17 cellular contexts compared by ENCODE assay signal in the genomic region with DNA sequence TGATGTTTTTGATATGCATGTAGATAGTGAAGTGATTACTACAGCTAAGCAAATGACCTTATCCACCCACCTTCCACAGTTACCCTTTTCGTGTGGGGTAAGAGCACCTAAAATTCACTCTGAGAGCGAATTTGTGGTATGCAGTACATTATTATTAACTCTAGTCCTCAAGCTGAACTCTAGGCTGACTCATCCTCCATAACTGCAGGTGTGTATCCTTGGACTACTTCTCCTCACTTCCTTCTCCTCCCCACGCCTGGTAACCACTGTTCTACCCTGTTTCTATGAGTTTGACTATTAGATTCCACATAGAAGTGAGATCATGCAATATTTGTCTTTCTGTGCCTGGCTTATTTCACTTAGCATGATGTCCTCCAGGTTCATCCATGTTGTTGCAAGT.
"Had no signal": no experiment of that assay in that cellular context is flagged by ENCODE, and none has a peak within 500 bp of the region (broad histone marks: within the 10 kb centered on the region; RNA-seq: fewer than 3 reads in every experiment).

No MANE protein-coding gene starts in this region.

- H3K36me3 ChIP-seq: brain microvascular endothelial cell, tibial artery had no signal

- DNase-seq: activated CD4-positive, alpha-beta memory T cell treated with anti-CD3 and anti-CD28 coated beads, Interleukin-2, amount 10 ng/mL, durations not matched to agents 7 days and 5 days; activated CD4-positive, alpha-beta T cell treated with anti-CD3 and anti-CD28 coated beads for 48 hours; activated CD4-positive, CD25-positive, alpha-beta regulatory T cell; activated naive CD4-positive, alpha-beta T cell treated with anti-CD3 and anti-CD28 coated beads for 36 hours; activated T-cell treated with anti-CD3 and anti-CD28 coated beads, Interleukin-2, amount 50 U/mL, for 24 hours; anterior cingulate cortex; brain microvascular endothelial cell; effector CD4-positive, alpha-beta T cell; midbrain; stimulated activated naive CD4-positive, alpha-beta T cell treated with Interleukin-2 at 50 U/mL for 16 hours; substantia nigra; T-helper 1 cell; T-helper 9 cell; tibial artery had no signal

- H3K27me3 ChIP-seq: brain microvascular endothelial cell, hepatocyte, tibial artery had no signal

- H3K4me3 ChIP-seq: coronary artery, hepatocyte, lung, tibial artery had no signal
